Comparison of ENCODE assay signal across 1 cellular context in genomic region chr12:53065975-53066593, GRCh38.
TF ChIP-seq lines count a peak whose summit lies in the region.

No MANE protein-coding gene starts in this region.

TF ChIP-seq in GM12878, 131 proteins besides CTCF, POLR2A, EP300 and RAD21:
- no peak for TF ChIP-seq TBL1XR1 (IDR thresholded peaks at IDR 0.05; ENCODE audit: low read depth, low read length)
- TF ChIP-seq EED (IDR thresholded peaks at IDR 0.05; ENCODE audit: low read depth) = peak; percentile 35; the same call in 1 of the 2 replicates
- TF ChIP-seq, protein P1, sequence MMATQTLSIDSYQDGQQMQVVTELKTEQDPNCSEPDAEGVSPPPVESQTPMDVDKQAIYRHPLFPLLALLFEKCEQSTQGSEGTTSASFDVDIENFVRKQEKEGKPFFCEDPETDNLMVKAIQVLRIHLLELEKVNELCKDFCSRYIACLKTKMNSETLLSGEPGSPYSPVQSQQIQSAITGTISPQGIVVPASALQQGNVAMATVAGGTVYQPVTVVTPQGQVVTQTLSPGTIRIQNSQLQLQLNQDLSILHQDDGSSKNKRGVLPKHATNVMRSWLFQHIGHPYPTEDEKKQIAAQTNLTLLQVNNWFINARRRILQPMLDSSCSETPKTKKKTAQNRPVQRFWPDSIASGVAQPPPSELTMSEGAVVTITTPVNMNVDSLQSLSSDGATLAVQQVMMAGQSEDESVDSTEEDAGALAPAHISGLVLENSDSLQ (IDR thresholded peaks at IDR 0.05) = no peak
- TF ChIP-seq YY1 (IDR thresholded peaks at IDR 0.05; ENCODE audit: low read depth, low read length) = 0 out of 2 replicates have a peak, but pooled peaks have one; percentile 14
- peak; percentile 59 to 65; a peak in 2 of 4 replicates for TF ChIP-seq IKZF2 (IDR thresholded peaks at IDR 0.05)
- peak; percentile 36; the same call in 1 of the 2 replicates for TF ChIP-seq IRF4 (IDR thresholded peaks at IDR 0.05; ENCODE audit: low read depth, low read length)
- TF ChIP-seq ESRRA (IDR thresholded peaks at IDR 0.05; ENCODE audit: low read length) = no peak
- TF ChIP-seq EGR1 (IDR thresholded peaks at IDR 0.05; ENCODE audit: borderline replicate concordance in 1 of 2, low read depth in 2 of 2, low read length in 2 of 2) = no peak
- TF ChIP-seq BCL11A (IDR thresholded peaks at IDR 0.05; ENCODE audit: low read depth, low read length) = no peak
- TF ChIP-seq HDGF (IDR thresholded peaks at IDR 0.05) = peak; percentile 87; the same call in 1 of the 2 replicates
- peak; percentile 78 for TF ChIP-seq SMC3 (IDR thresholded peaks at IDR 0.05; ENCODE audit: borderline replicate concordance, low read length)
- no peak for TF ChIP-seq HCFC1 (IDR thresholded peaks at IDR 0.05; ENCODE audit: low read length)
- TF ChIP-seq NR2C2 (IDR thresholded peaks at IDR 0.05; ENCODE audit: borderline replicate concordance, control insufficient read depth, insufficient read length, low read depth) = no peak
- TF ChIP-seq YBX1 (IDR thresholded peaks at IDR 0.05) = no peak
- no peak for TF ChIP-seq TAF1 (IDR thresholded peaks at IDR 0.05; ENCODE audit: borderline replicate concordance, low read depth, low read length)
- no peak for TF ChIP-seq JUND (IDR thresholded peaks at IDR 0.05; ENCODE audit: low read depth, low read length)
- peak; percentile 76 for TF ChIP-seq IKZF1 (conservative IDR thresholded peaks at IDR 0.05)
